In the genomic region with DNA sequence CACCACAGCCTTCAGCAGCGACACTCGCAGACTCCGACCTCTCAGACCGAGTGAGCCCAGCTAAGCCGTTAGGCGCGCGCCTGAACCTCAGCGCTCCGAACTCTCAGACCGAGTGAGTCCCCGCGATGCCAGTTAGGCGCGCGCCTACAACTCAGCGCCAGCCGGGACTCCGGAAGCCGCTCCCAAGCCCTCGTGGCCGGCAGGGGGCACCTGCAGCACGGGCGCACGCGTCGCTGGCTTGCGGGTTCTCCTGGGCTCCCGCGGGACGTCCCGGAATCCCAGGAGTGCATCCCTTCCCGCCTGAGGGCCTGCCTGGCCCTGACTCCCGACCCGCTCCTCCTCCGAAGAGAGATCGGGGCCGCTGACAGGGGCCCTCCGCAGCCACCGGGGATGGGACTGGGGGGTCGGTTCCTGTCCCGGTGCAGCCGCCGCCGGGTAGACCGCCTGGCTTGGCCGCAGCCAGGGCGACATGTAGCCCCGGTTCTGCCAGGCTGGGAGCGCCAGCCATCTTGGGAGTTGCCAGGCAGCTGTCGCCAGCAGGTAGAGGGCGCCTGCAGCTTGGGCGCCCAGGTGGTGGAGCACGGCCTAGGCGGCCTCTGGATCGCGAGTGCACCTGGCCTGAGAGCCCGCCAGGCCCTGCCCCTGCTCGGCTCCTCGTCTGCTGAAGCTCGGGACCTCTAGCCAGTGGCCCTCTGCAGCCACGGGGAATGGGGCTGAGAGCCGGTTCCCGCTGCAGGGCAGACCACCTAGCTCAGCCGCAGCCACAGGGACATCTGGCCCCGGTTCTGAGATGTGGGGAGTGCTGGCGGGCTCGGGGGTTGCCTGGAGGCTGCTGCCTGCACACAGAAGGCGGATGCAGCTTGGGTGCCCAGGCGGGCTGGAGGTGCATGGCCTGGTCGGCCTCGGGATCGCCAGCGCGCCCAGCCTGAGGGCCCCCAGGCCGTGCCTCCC, we compare ENCODE assay signal across 9 cellular contexts. TPM values are rescaled to one million over a fixed set of nuclear protein-coding genes. Genes with fewer than 3 reads are reported as not detected.
DNase-seq lines count a peak whose midpoint lies in the region; ATAC-seq, FAIRE-seq and TF ChIP-seq lines count a peak whose summit lies in the region.
"Had no signal": no experiment of that assay in that cellular context is flagged by ENCODE, and none has a peak within 500 bp of the region (broad histone marks: within the 10 kb centered on the region; RNA-seq: fewer than 3 reads in every experiment).

Gene ANKRD18A, minus strand, starts transcription at position 114 of the 951 bp plus-strand sequence. CDS start 311 bp downstream, outside the sequence.

- FAIRE-seq in endothelial cell of umbilical vein (lab: Jason Lieb, UNC): no peak

- H3K9me3 Mint-ChIP-seq in activated CD8-positive, alpha-beta T cell treated with anti-CD3 and anti-CD28 coated beads, Interleukin-2, amount 10 ng/mL, durations not matched to agents 7 days and 5 days (ENCODE audit: insufficient read depth): peaks cover 6% of the 10 kb centered on the region

- no peak within 1 kb of the TSS for H2BK120ac ChIP-seq in mesendoderm (ENCODE audit: low read depth, low read length)

- peaks cover 22 to 50% of the 10 kb centered on the region in 2 experiments for H3K27me3 ChIP-seq in endothelial cell of umbilical vein (ENCODE audit: control insufficient read depth in 2 of 2, insufficient read depth in 2 of 2, low read length in 2 of 2)
- peaks cover 7% of the 10 kb centered on the region for H3K27me3 ChIP-seq in mesendoderm (ENCODE audit: insufficient read depth, low read length, poor library complexity)

- H3K4ac ChIP-seq in mesendoderm (ENCODE audit: low read depth, low read length): no peak within 1 kb of the TSS

- H3K9me3 ChIP-seq in endothelial cell of umbilical vein (replicated peaks; ENCODE audit: control insufficient read depth, insufficient read depth, low read length): no peaks in the 10 kb centered on the region

- CTCF ChIA-PET in activated CD8-positive, alpha-beta T cell treated with anti-CD3 and anti-CD28 coated beads, Interleukin-2, amount 10 ng/mL, durations not matched to agents 7 days and 5 days (lab: Charles Lee): interaction anchor here (1.0 to 1.2 kb wide), 3 partner anchors 10 to 85 kb away, joined by 3 to 4 read pairs (median 3); no protein-coding TSS in a partner anchor
- CTCF ChIA-PET in endothelial cell of umbilical vein (lab: Charles Lee): interaction anchor here (1.1 to 1.3 kb wide), 2 partner anchors 21 to 23 kb away, joined by 3 to 4 read pairs; no protein-coding TSS in a partner anchor

- no CpG with 5 or more reads among the region's 76 CpGs for WGBS in mesendoderm (ENCODE audit: extremely low coverage, insufficient coverage, low lambda C conversion rate)

- H3K9me1 ChIP-seq in endothelial cell of umbilical vein (replicated peaks; ENCODE audit: control insufficient read depth, extremely low read depth, insufficient read depth, low read length): no peaks in the 10 kb centered on the region

- no peaks in the 10 kb centered on the region for H4K20me1 ChIP-seq in endothelial cell of umbilical vein (replicated peaks; ENCODE audit: control insufficient read depth, extremely low read depth, insufficient read depth, low read length)

- no peak within 1 kb of the TSS for H2AK5ac ChIP-seq in mesendoderm (ENCODE audit: low read length)

- no peak for TF ChIP-seq POLR2A in endothelial cell of umbilical vein (IDR thresholded peaks at IDR 0.05; ENCODE audit: low read depth, low read length)

- no peak within 1 kb of the TSS for H4K8ac ChIP-seq in mesendoderm (ENCODE audit: low read depth, low read length)

- peak; percentile 64 for ATAC-seq in GM18861 (IDR thresholded peaks at IDR 0.05; ENCODE audit: unreplicated experiment)
- peak; percentile 68 for ATAC-seq in HG03135 (IDR thresholded peaks at IDR 0.05; ENCODE audit: unreplicated experiment)
- ATAC-seq in activated CD8-positive, alpha-beta T cell treated with anti-CD3 and anti-CD28 coated beads, Interleukin-2, amount 10 ng/mL, durations not matched to agents 7 days and 5 days: peak; percentile 71

- DNase-seq in 8988T: peak; percentile 48
- DNase-seq in NCI-H446 (lab: John Stamatoyannopoulos, UW): peak; percentile 36 to 90
- peak; percentile 62 for DNase-seq in activated CD8-positive, alpha-beta T cell treated with anti-CD3 and anti-CD28 coated beads, Interleukin-2, amount 10 ng/mL, durations not matched to agents 7 days and 5 days
- peak; percentile 57 for DNase-seq in endothelial cell of umbilical vein (ENCODE audit: low read depth, low spot score)
- DNase-seq in mesendoderm: peak; percentile 98
- peak; percentile 25 for DNase-seq in stimulated activated CD8-positive, alpha-beta memory T cell treated with anti-CD3 and anti-CD28 coated beads, Interleukin-12 subunit alpha, Interleukin-12 subunit beta, amount 100 ng/mL, for 1 hour (ENCODE audit: low read depth)
- DNase-seq: DND-41 had no signal

- H3K4me2 ChIP-seq in endothelial cell of umbilical vein (ENCODE audit: insufficient read depth, low read length) (peak within 1 kb of the TSS; percentile 77), mesendoderm (ENCODE audit: low read length) (peak within 1 kb of the TSS; percentile 68)

- no peak within 1 kb of the TSS for H2BK5ac ChIP-seq in mesendoderm (ENCODE audit: low read length)

- H3K79me1 ChIP-seq in mesendoderm (ENCODE audit: low read length): no peaks in the 10 kb centered on the region

- H3K27ac ChIP-seq in endothelial cell of umbilical vein (ENCODE audit: insufficient read depth, low read depth, low read length) (no peak within 1 kb of the TSS), mesendoderm (ENCODE audit: low read depth, low read length) (no peak within 1 kb of the TSS)

- dilution Hi-C loops in endothelial cell of umbilical vein (cut with MboI; ENCODE audit: extremely low pct_ligation_motif_present, low sequenced_read_pairs): no loop called here

- no peaks in the 10 kb centered on the region for H3K79me2 ChIP-seq in endothelial cell of umbilical vein (ENCODE audit: control insufficient read depth, insufficient read depth, low read length)
- H3K79me2 ChIP-seq in mesendoderm (ENCODE audit: control insufficient read depth, insufficient read depth, low read length): no peaks in the 10 kb centered on the region

- H3K4me3 ChIP-seq in endothelial cell of umbilical vein (replicated peaks in 1 of 3; ENCODE audit: insufficient read depth in 1 of 3, low read depth in 1 of 3, low read length in 3 of 3) (peak within 1 kb of the TSS; percentile 34 to 52 (median 41)), mesendoderm (ENCODE audit: low read length) (peak within 1 kb of the TSS; percentile 44)

- H3K9ac ChIP-seq in endothelial cell of umbilical vein (replicated peaks; ENCODE audit: extremely low read depth, insufficient read depth, low read length): no peak within 1 kb of the TSS
- H3K9ac ChIP-seq in mesendoderm (ENCODE audit: low read length): peak within 1 kb of the TSS; percentile 67

- no peaks in the 10 kb centered on the region for H3K36me3 Mint-ChIP-seq in activated CD8-positive, alpha-beta T cell treated with anti-CD3 and anti-CD28 coated beads, Interleukin-2, amount 10 ng/mL, durations not matched to agents 7 days and 5 days (ENCODE audit: low read depth)

- H2BK15ac ChIP-seq in mesendoderm (replicated peaks; ENCODE audit: low read depth): no peak within 1 kb of the TSS

- TF ChIP-seq CTCF in endothelial cell of umbilical vein (IDR thresholded peaks at IDR 0.05; ENCODE audit: extremely low read depth in 1 of 2, insufficient read depth in 1 of 2, low read depth in 1 of 2, low read length in 2 of 2): peak; percentile 53 to 86

- H3K18ac ChIP-seq in mesendoderm (ENCODE audit: low read length): peak within 1 kb of the TSS; percentile 25

- peak within 1 kb of the TSS; percentile 88 for H2AFZ ChIP-seq in endothelial cell of umbilical vein (ENCODE audit: low read depth, low read length)

- H3K23ac ChIP-seq in mesendoderm (ENCODE audit: low read length): no peak within 1 kb of the TSS

- H3K56ac ChIP-seq in mesendoderm (ENCODE audit: low read length): peak within 1 kb of the TSS; percentile 88

- peak within 1 kb of the TSS; percentile 69 for H3K4me3 Mint-ChIP-seq in activated CD8-positive, alpha-beta T cell treated with anti-CD3 and anti-CD28 coated beads, Interleukin-2, amount 10 ng/mL, durations not matched to agents 7 days and 5 days

- intact Hi-C loops in endothelial cell of umbilical vein (cut with micrococcal nuclease): loop anchor here (5.0 kb wide), 1 partner anchor 52 kb away; no protein-coding TSS in a partner anchor

- peaks cover 49% of the 10 kb centered on the region for H3K27me3 Mint-ChIP-seq in activated CD8-positive, alpha-beta T cell treated with anti-CD3 and anti-CD28 coated beads, Interleukin-2, amount 10 ng/mL, durations not matched to agents 7 days and 5 days (ENCODE audit: low read depth)

- POLR2A ChIA-PET in activated CD8-positive, alpha-beta T cell treated with anti-CD3 and anti-CD28 coated beads, Interleukin-2, amount 10 ng/mL, durations not matched to agents 7 days and 5 days (lab: Charles Lee): no interaction called here
- POLR2A ChIA-PET in endothelial cell of umbilical vein (lab: Charles Lee): no interaction called here

- no peak within 1 kb of the TSS for H4K5ac ChIP-seq in mesendoderm (ENCODE audit: low read length)

- H3K36me3 ChIP-seq in endothelial cell of umbilical vein (ENCODE audit: control insufficient read depth in 2 of 2, extremely low read depth in 1 of 2, insufficient read depth in 2 of 2, low read length in 2 of 2) (no peaks in the 10 kb centered on the region), mesendoderm (ENCODE audit: control insufficient read depth, insufficient read depth, low read length) (no peaks in the 10 kb centered on the region)

- no peak within 1 kb of the TSS for H3K27ac Mint-ChIP-seq in activated CD8-positive, alpha-beta T cell treated with anti-CD3 and anti-CD28 coated beads, Interleukin-2, amount 10 ng/mL, durations not matched to agents 7 days and 5 days

- no TSS peak for BruUV-seq in endothelial cell of umbilical vein (replicated peaks; lab: Mats Ljungman, UMichigan)

- H3K4me1 Mint-ChIP-seq in activated CD8-positive, alpha-beta T cell treated with anti-CD3 and anti-CD28 coated beads, Interleukin-2, amount 10 ng/mL, durations not matched to agents 7 days and 5 days (ENCODE audit: low read depth): peaks cover 16% of the 10 kb centered on the region

- H3K4me1 ChIP-seq in endothelial cell of umbilical vein (ENCODE audit: control insufficient read depth, extremely low read depth, insufficient read depth, low read length) (peaks cover 21% of the 10 kb centered on the region), mesendoderm (ENCODE audit: control insufficient read depth, low read depth, low read length) (no peaks in the 10 kb centered on the region)

RNA-seq across cellular contexts. Expression of gene ANKRD18A, which starts in this region (rescaled TPM):
- total RNA-seq in activated CD8-positive, alpha-beta T cell treated with anti-CD3 and anti-CD28 coated beads, Interleukin-2, amount 10 ng/mL, durations not matched to agents 7 days and 5 days: under 1 TPM; 0.08 to 0.11 TPM
- 0.21 TPM in 1 of 2 replicates, not detected in the other for total RNA-seq in endothelial cell of umbilical vein
- polyA plus RNA-seq in endothelial cell of umbilical vein: 0.11 and 3.2 TPM in 2 replicates
- polyA plus RNA-seq in endothelial cell of umbilical vein (2011; cell fraction: cytosol; rRNA removed): 0.11 and 0.12 TPM in 2 replicates
- 0.60 and 4.1 TPM in 2 replicates for polyA plus RNA-seq in endothelial cell of umbilical vein (2011; cell fraction: nucleus; rRNA removed)
- 0.15 TPM in 1 of 2 replicates, not detected in the other for polyA plus RNA-seq in endothelial cell of umbilical vein (2012)
- 0.36 TPM in 1 of 2 replicates, not detected in the other for polyA minus RNA-seq in endothelial cell of umbilical vein
- polyA minus RNA-seq in endothelial cell of umbilical vein (2011; cell fraction: cytosol; rRNA and poly(A)+ RNA removed): 1.2 TPM
- polyA minus RNA-seq in endothelial cell of umbilical vein (2011; cell fraction: nucleus; rRNA and poly(A)+ RNA removed): 1.1 and 2.7 TPM in 2 replicates
- 8.8 TPM for polyA plus RNA-seq in mesendoderm (2013, experiment 1 of 2)
- 8.3 TPM for polyA plus RNA-seq in mesendoderm (2013, experiment 2 of 2)

Comparison
In these comparisons a context has a peak if more than half of its experiments do, and no peak if none do; other contexts are left out.
1. Peak in DNase-seq and ATAC-seq in activated CD8-positive, alpha-beta T cell treated with anti-CD3 and anti-CD28 coated beads, Interleukin-2, amount 10 ng/mL, durations not matched to agents 7 days and 5 days; RNA of the gene not detected or under 1 TPM.
2. DNase-seq: peak in every context shown above with its lines; median percentile 98 in mesendoderm; 63 in NCI-H446; 62 in activated CD8-positive, alpha-beta T cell treated with anti-CD3 and anti-CD28 coated beads, Interleukin-2, amount 10 ng/mL, durations not matched to agents 7 days and 5 days; 57 in endothelial cell of umbilical vein; 48 in 8988T; 25 in stimulated activated CD8-positive, alpha-beta memory T cell treated with anti-CD3 and anti-CD28 coated beads, Interleukin-12 subunit alpha, Interleukin-12 subunit beta, amount 100 ng/mL, for 1 hour.